Comparison of ENCODE assay signal across 1 cellular context in the genomic region with DNA sequence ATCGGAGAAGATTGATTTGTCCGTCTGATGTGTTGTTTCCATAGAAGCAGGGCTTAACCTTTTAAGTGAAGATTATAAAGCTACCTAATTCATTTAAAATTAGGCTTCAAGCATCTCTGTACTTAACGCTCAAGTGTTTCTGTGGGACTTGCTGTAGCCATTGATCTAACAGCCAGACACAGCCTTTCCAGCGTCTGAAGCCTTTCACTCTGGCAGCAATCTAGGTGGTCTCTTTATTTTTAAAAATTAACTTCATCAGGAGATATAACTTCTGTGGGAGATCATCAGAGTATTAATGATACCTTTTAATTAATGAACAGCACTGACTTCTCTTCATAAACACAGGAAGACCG.
TF ChIP-seq lines count a peak whose summit lies in the region.

No MANE protein-coding gene starts in this region.

TF ChIP-seq in HCT116, 20 proteins besides CTCF, POLR2A, EP300 and RAD21 (continued from another document):
- TF ChIP-seq YY1 (IDR thresholded peaks at IDR 0.05; ENCODE audit: extremely low read depth, insufficient replicate concordance, low read depth, low read length), result no peak
